Comparison of ENCODE assay signal across 14 cellular contexts in genomic region chr20:4773736-4774135, GRCh38. TPM values are rescaled to one million over a fixed set of nuclear protein-coding genes. Genes with fewer than 3 reads are reported as not detected.
DNase-seq lines count a peak whose midpoint lies in the region; ATAC-seq and TF ChIP-seq lines count a peak whose summit lies in the region.
"Had no signal": no experiment of that assay in that cellular context is flagged by ENCODE, and none has a peak within 500 bp of the region (broad histone marks: within the 10 kb centered on the region; RNA-seq: fewer than 3 reads in every experiment).

No MANE protein-coding gene starts in this region.

- H3K9me3 ChIP-seq in muscle layer of duodenum (ENCODE audit: control insufficient read depth in 1 of 2, low read length in 2 of 2) (peaks cover 4 to 7% of the 10 kb centered on the region in 2 donors), right cardiac atrium (ENCODE audit: control insufficient read depth, low read length) (no peaks in the 10 kb centered on the region)
- H3K9me3 ChIP-seq: BE2C had no signal

- H3K36me3 Mint-ChIP-seq in CD14-positive monocyte, result peaks cover 0 to 12% of the 10 kb centered on the region in 2 donors
- peaks cover 23% of the 10 kb centered on the region for H3K36me3 Mint-ChIP-seq in dendritic cell treated with granulocyte-macrophage colony-stimulating factor and Interleukin-4, amounts not matched to agents 40 ng/mL and 50 ng/mL, for 4 days (ENCODE audit: low read depth)

- intact Hi-C loops in CD14-positive monocyte (cut with micrococcal nuclease) (no loop called here), right cardiac atrium (cut with DNase I) (no loop called here)
- intact Hi-C loops in dendritic cell treated with granulocyte-macrophage colony-stimulating factor and Interleukin-4, amounts not matched to agents 40 ng/mL and 50 ng/mL, for 4 days (cut with micrococcal nuclease), result no loop called here

- DNase-seq in CD14-positive monocyte (ENCODE audit: low spot score) (no peak), right cardiac atrium (no peak), LoVo (ENCODE audit: low spot score) (no peak)
- DNase-seq: BE2C; C1 segment of cervical spinal cord; Caco-2; CD4-positive, alpha-beta T cell; DMS79 treated with DMSO at 0.1 percent for 48 hours; GF-D8; H9 had no signal

- peak overlapping the region; percentile 16 for H3K27ac ChIP-seq in muscle layer of duodenum (ENCODE audit: low read length)
- H3K27ac ChIP-seq in right cardiac atrium (ENCODE audit: low read length), result no peak overlapping the region

- no peaks in the 10 kb centered on the region for H3K27me3 ChIP-seq in muscle layer of duodenum (ENCODE audit: low read depth, low read length)
- no peaks in the 10 kb centered on the region for H3K27me3 ChIP-seq in right cardiac atrium (ENCODE audit: control insufficient read depth, insufficient read depth)

- no peaks in the 10 kb centered on the region for H3K4me1 ChIP-seq in muscle layer of duodenum (ENCODE audit: control insufficient read depth in 1 of 2, insufficient read depth in 2 of 2, low read length in 2 of 2)
- H3K4me1 ChIP-seq in right cardiac atrium (ENCODE audit: control insufficient read depth, insufficient read depth, low read length), result no peaks in the 10 kb centered on the region
- H3K4me1 ChIP-seq: BE2C, Caco-2 had no signal

- no peaks in the 10 kb centered on the region for H3K36me3 ChIP-seq in muscle layer of duodenum (ENCODE audit: control insufficient read depth in 1 of 2, insufficient read depth in 2 of 2, low read length in 2 of 2)
- H3K36me3 ChIP-seq: BE2C had no signal

- H3K4me3 ChIP-seq in muscle layer of duodenum (ENCODE audit: low read depth in 1 of 2, low read length in 2 of 2), result no peak overlapping the region
- no peak overlapping the region for H3K4me3 ChIP-seq in right cardiac atrium (ENCODE audit: low read length)

- no peaks in the 10 kb centered on the region for H3K27me3 Mint-ChIP-seq in CD14-positive monocyte (ENCODE audit: low read depth in 3 of 3)
- H3K27me3 Mint-ChIP-seq in dendritic cell treated with granulocyte-macrophage colony-stimulating factor and Interleukin-4, amounts not matched to agents 40 ng/mL and 50 ng/mL, for 4 days, result peaks cover 3% of the 10 kb centered on the region
- H3K27me3 Mint-ChIP-seq: CD4-positive, alpha-beta T cell had no signal

- WGBS in right cardiac atrium, result 86% methylated on average over 5 of the region's 5 CpGs

- peak overlapping the region in 4 of 7 donors; percentile 59 to 83 (median 64) for H3K27ac Mint-ChIP-seq in CD14-positive monocyte
- peak overlapping the region; percentile 60 for H3K27ac Mint-ChIP-seq in dendritic cell treated with granulocyte-macrophage colony-stimulating factor and Interleukin-4, amounts not matched to agents 40 ng/mL and 50 ng/mL, for 4 days
- H3K27ac Mint-ChIP-seq: CD4-positive, alpha-beta T cell; H9 had no signal

- TF ChIP-seq CTCF in CD14-positive monocyte (IDR thresholded peaks at IDR 0.05), result no peak

- no peak overlapping the region for H3K4me3 Mint-ChIP-seq in CD14-positive monocyte
- H3K4me3 Mint-ChIP-seq in dendritic cell treated with granulocyte-macrophage colony-stimulating factor and Interleukin-4, amounts not matched to agents 40 ng/mL and 50 ng/mL, for 4 days, result no peak overlapping the region
- H3K4me3 Mint-ChIP-seq: CD4-positive, alpha-beta T cell; H9 had no signal

- ATAC-seq in GM19467 (IDR thresholded peaks at IDR 0.05; ENCODE audit: unreplicated experiment) (no peak), right cardiac atrium (no peak)

- peaks cover 14 to 27% (median 23%) of the 10 kb centered on the region in 7 donors for H3K9me3 Mint-ChIP-seq in CD14-positive monocyte
- H3K9me3 Mint-ChIP-seq in dendritic cell treated with granulocyte-macrophage colony-stimulating factor and Interleukin-4, amounts not matched to agents 40 ng/mL and 50 ng/mL, for 4 days, result peaks cover 28% of the 10 kb centered on the region

- H3K4me1 Mint-ChIP-seq in CD14-positive monocyte, result peaks cover 31% of the 10 kb centered on the region
- peaks cover 32% of the 10 kb centered on the region for H3K4me1 Mint-ChIP-seq in dendritic cell treated with granulocyte-macrophage colony-stimulating factor and Interleukin-4, amounts not matched to agents 40 ng/mL and 50 ng/mL, for 4 days (ENCODE audit: low read depth)
- H3K4me1 Mint-ChIP-seq: H9 had no signal

RNA-seq across cellular contexts. Expression of gene RASSF2, which starts 49.7 kb away (rescaled TPM):
- 100 to 1,000 TPM; 167 to 214 TPM for polyA plus RNA-seq in CD14-positive monocyte
- total RNA-seq in right cardiac atrium, result 1 to 10 TPM; 5.0 to 8.6 (median 7.1) TPM
- 2.1 TPM for polyA plus RNA-seq in right cardiac atrium
- total RNA-seq: HT-29 had no signal

RNA-seq across cellular contexts. Expression of gene PRND, which starts 52.0 kb away (rescaled TPM):
- not detected for polyA plus RNA-seq in CD14-positive monocyte
- total RNA-seq in right cardiac atrium, result not detected
- not detected for polyA plus RNA-seq in right cardiac atrium
- total RNA-seq: Caco-2; CD4-positive, alpha-beta T cell; HT-29 had no signal

Comparison
In these comparisons a context has a peak if more than half of its experiments do, and no peak if none do; other contexts are left out.
1. RNA of gene RASSF2, which starts 49.7 kb away (polyA plus RNA-seq): 167 to 214 TPM in CD14-positive monocyte; 2.1 TPM in right cardiac atrium (single experiment); every median in the first group is over 10 times any median in the second.